ENCODE assay signal across 10 cellular contexts in the genomic region with DNA sequence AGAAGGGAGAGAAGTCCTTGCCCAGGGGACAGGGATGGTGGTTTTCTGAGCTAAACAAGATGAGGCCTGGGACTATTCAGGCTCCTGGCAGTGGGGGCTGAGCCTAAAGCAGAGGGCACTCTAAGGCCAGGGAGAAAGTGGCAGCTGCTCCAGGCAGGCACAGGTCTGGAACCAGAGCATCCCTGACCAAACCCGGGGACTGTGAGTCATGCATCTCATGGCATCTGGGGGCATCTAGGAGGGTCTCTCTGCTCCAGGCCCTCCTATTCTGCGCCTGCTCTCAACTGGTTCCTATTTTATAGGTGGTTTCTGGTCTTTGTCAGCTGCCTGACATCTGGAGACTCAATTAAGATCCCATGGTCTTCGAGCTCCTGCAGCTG. TPM values are rescaled to one million over a fixed set of nuclear protein-coding genes. Genes with fewer than 3 reads are reported as not detected.
DNase-seq lines count a peak whose midpoint lies in the region; ATAC-seq and TF ChIP-seq lines count a peak whose summit lies in the region.
"Had no signal": no experiment of that assay in that cellular context is flagged by ENCODE, and none has a peak within 500 bp of the region (broad histone marks: within the 10 kb centered on the region; RNA-seq: fewer than 3 reads in every experiment).

No MANE protein-coding gene starts in this region.

- H3K9me3 ChIP-seq in gastrocnemius medialis: no peaks in the 10 kb centered on the region

- TF ChIP-seq CTCF in GM12865 (IDR thresholded peaks at IDR 0.05; ENCODE audit: insufficient read depth, low read depth, low read length, missing control alignments) (no peak), coronary artery (IDR thresholded peaks at IDR 0.05) (no peak), gastrocnemius medialis (IDR thresholded peaks at IDR 0.05 in 4 of 5, conservative IDR thresholded peaks at IDR 0.05 in 1 of 5) (no peak)

- TF ChIP-seq EP300 in Ishikawa (IDR thresholded peaks at IDR 0.05; ENCODE audit: borderline replicate concordance): no peak

- ATAC-seq in gastrocnemius medialis (no peak), GM18502 (IDR thresholded peaks at IDR 0.05; ENCODE audit: poor library complexity, unreplicated experiment) (no peak), HG03280 (IDR thresholded peaks at IDR 0.05; ENCODE audit: unreplicated experiment) (no peak)

- peaks cover 48 to 61% of the 10 kb centered on the region in 2 donors for H3K4me1 ChIP-seq in gastrocnemius medialis

- no peaks in the 10 kb centered on the region for H3K27me3 ChIP-seq in gastrocnemius medialis

- in situ Hi-C loops in gastrocnemius medialis (cut with MboI; ENCODE audit: low sequenced_read_pairs in 4 of 4): no loop called here

- H3K27ac ChIP-seq in coronary artery (peak overlapping the region; percentile 74 to 84), gastrocnemius medialis (peak overlapping the region; percentile 35 to 62 (median 46))

- peak overlapping the region; percentile 50 for H3K4me3 ChIP-seq in GM12865 (ENCODE audit: low read depth, low read length)
- peak overlapping the region; percentile 41 for H3K4me3 ChIP-seq in coronary artery
- H3K4me3 ChIP-seq in gastrocnemius medialis: no peak overlapping the region

- DNase-seq in GM12865 (ENCODE audit: low read depth) (peak; percentile 14), coronary artery (ENCODE audit: low spot score) (no peak), gastrocnemius medialis (no peak), NCI-H2107 treated with DMSO at 0.1 percent for 48 hours (lab: John Stamatoyannopoulos, UW; ENCODE audit: unreplicated experiment) (no peak), posterior vena cava (ENCODE audit: low spot score) (no peak)
- DNase-seq: midbrain had no signal

- intact Hi-C loops in gastrocnemius medialis (cut with DNase I; ENCODE audit: low total_unique reads) (no loop called here), posterior vena cava (cut with DNase I) (no loop called here)

- no peak for TF ChIP-seq POLR2A in gastrocnemius medialis (IDR thresholded peaks at IDR 0.05)

- no peaks in the 10 kb centered on the region for H3K36me3 ChIP-seq in gastrocnemius medialis

- peak; percentile 19; the same call in 1 of the 2 replicates for TF ChIP-seq RAD21 in Ishikawa (IDR thresholded peaks at IDR 0.05; ENCODE audit: low read depth)

TF ChIP-seq in Ishikawa, 13 proteins besides CTCF, POLR2A, EP300 and RAD21:
- TF ChIP-seq CREB1 (IDR thresholded peaks at IDR 0.05; ENCODE audit: low read depth): no peak
- TF ChIP-seq TEAD4 (IDR thresholded peaks at IDR 0.05): no peak

RNA-seq across cellular contexts. Expression of a gene that starts 11.6 kb away (rescaled TPM):
- total RNA-seq in gastrocnemius medialis (1 to 10 TPM in 3 of 4 donors, under 1 TPM in 1; 0.39 to 4.4 (median 1.2) TPM), posterior vena cava (1 to 10 TPM; 4.1 to 6.8 TPM)

RNA-seq across cellular contexts. Expression of a gene that starts 29.8 kb away (rescaled TPM):
- total RNA-seq in gastrocnemius medialis (under 1 TPM in 1 of 4 donors, not detected in 3; 0.24 TPM), posterior vena cava (not detected)
- total RNA-seq: dermis blood vessel endothelial cell had no signal

RNA-seq across cellular contexts. Expression of a gene that starts 46.7 kb away (rescaled TPM):
- total RNA-seq in gastrocnemius medialis (not detected), posterior vena cava (not detected)
- total RNA-seq: dermis blood vessel endothelial cell had no signal

RNA-seq across cellular contexts. Expression of a gene that starts 52.8 kb away (rescaled TPM):
- total RNA-seq in gastrocnemius medialis: under 1 TPM in 2 of 4 donors, not detected in 2; 0.13 to 0.26 TPM
- total RNA-seq in posterior vena cava: under 1 TPM; 0.19 to 0.48 TPM

Comparison
In these comparisons a context has a peak if more than half of its experiments do, and no peak if none do; other contexts are left out.
1. H3K4me3 ChIP-seq: peak in GM12865 (single experiment) and coronary artery (single experiment); none in gastrocnemius medialis (0 of 4).